Comparison of ENCODE assay signal across 30 cellular contexts in the genomic region with DNA sequence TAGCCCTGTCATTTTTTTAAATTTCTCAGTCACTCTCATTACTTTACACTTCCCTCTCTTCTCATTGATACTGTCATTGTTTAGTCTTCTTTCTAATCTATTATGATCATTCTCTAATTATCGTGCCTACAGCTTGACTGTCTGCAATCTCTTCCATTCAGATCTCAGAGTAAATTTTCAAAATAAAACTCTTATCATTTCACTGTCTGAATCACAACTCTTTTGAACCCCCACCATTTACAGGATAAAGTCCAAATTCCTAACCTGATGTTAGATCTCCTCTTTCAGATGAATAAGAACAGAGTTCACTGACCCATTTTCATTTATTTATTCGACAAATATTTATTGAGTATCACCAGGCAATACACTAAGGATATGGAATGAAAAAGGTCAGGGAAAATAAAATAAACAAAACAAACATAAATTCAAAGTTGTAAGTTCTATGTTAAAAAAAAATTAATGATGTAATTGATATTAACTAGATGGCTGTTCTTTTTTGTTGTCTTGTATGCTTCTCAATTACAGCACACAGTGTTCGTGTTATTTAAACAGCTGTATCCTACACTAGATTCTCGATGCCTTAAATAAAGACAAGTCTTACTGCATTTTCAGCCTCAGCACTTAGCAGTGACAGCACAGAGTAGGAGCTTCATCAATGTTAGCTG.
"Had no signal": no experiment of that assay in that cellular context is flagged by ENCODE, and none has a peak within 500 bp of the region (broad histone marks: within the 10 kb centered on the region; RNA-seq: fewer than 3 reads in every experiment).

No MANE protein-coding gene starts in this region.

- H3K27me3 ChIP-seq: ascending aorta, breast epithelium, cardiac muscle cell, colonic mucosa, gastrocnemius medialis, heart left ventricle had no signal

- ATAC-seq: activated naive CD4-positive, alpha-beta T cell treated with anti-CD3 and anti-CD28 coated beads, Interleukin-2, amount 50 U/mL, for 72 hours; activated T-cell treated with anti-CD3 and anti-CD28 coated beads, Interleukin-2, amount 50 U/mL, for 72 hours; esophagus mucosa; heart left ventricle; T-helper 17 cell; WTC11 had no signal

- H3K4me3 ChIP-seq: ascending aorta, breast epithelium, cardiac muscle cell, colonic mucosa, gastrocnemius medialis, heart left ventricle had no signal

- H3K9me3 ChIP-seq: ascending aorta, breast epithelium, colonic mucosa, gastrocnemius medialis, heart left ventricle had no signal

- H3K4me1 ChIP-seq: ascending aorta, breast epithelium, colonic mucosa, heart left ventricle had no signal

- H3K4me3 Mint-ChIP-seq: activated CD4-positive, alpha-beta memory T cell treated with anti-CD3 and anti-CD28 coated beads, Interleukin-2, amount 10 ng/mL, durations not matched to agents 7 days and 5 days; activated CD4-positive, alpha-beta T cell treated with anti-CD3 and anti-CD28 coated beads, Interleukin-2, amount 10 ng/mL, durations not matched to agents 7 days and 5 days; activated naive CD4-positive, alpha-beta T cell treated with anti-CD3 and anti-CD28 coated beads, Interleukin-2, amount 10 ng/mL, durations not matched to agents 7 days and 5 days; activated naive CD8-positive, alpha-beta T cell treated with anti-CD3 and anti-CD28 coated beads, Interleukin-2, amount 10 ng/mL, durations not matched to agents 7 days and 5 days; activated T-cell treated with anti-CD3 and anti-CD28 coated beads, Interleukin-2, amount 50 U/mL, for 24 hours; activated T-cell treated with anti-CD3 and anti-CD28 coated beads, Interleukin-2, amount 50 U/mL, for 72 hours; brain; T-helper 17 cell; WTC11 had no signal

- H3K27me3 Mint-ChIP-seq: activated CD4-positive, alpha-beta memory T cell treated with anti-CD3 and anti-CD28 coated beads, Interleukin-2, amount 10 ng/mL, durations not matched to agents 7 days and 5 days; activated CD4-positive, alpha-beta T cell treated with anti-CD3 and anti-CD28 coated beads, Interleukin-2, amount 10 ng/mL, durations not matched to agents 7 days and 5 days; activated naive CD4-positive, alpha-beta T cell treated with anti-CD3 and anti-CD28 coated beads, Interleukin-2, amount 10 ng/mL, durations not matched to agents 7 days and 5 days; activated naive CD8-positive, alpha-beta T cell treated with anti-CD3 and anti-CD28 coated beads, Interleukin-2, amount 10 ng/mL, durations not matched to agents 7 days and 5 days; brain; T-helper 17 cell had no signal

- H3K4me1 Mint-ChIP-seq: activated CD4-positive, alpha-beta memory T cell treated with anti-CD3 and anti-CD28 coated beads, Interleukin-2, amount 10 ng/mL, durations not matched to agents 7 days and 5 days; activated CD4-positive, alpha-beta T cell treated with anti-CD3 and anti-CD28 coated beads, Interleukin-2, amount 10 ng/mL, durations not matched to agents 7 days and 5 days; activated naive CD4-positive, alpha-beta T cell treated with anti-CD3 and anti-CD28 coated beads, Interleukin-2, amount 10 ng/mL, durations not matched to agents 7 days and 5 days; activated naive CD8-positive, alpha-beta T cell treated with anti-CD3 and anti-CD28 coated beads, Interleukin-2, amount 10 ng/mL, durations not matched to agents 7 days and 5 days; T-helper 17 cell; WTC11 had no signal

- H3K27ac ChIP-seq: ascending aorta, breast epithelium, cardiac muscle cell, colonic mucosa, gastrocnemius medialis, heart left ventricle had no signal

- H3K27ac Mint-ChIP-seq: activated CD4-positive, alpha-beta memory T cell treated with anti-CD3 and anti-CD28 coated beads, Interleukin-2, amount 10 ng/mL, durations not matched to agents 7 days and 5 days; activated CD4-positive, alpha-beta T cell treated with anti-CD3 and anti-CD28 coated beads, Interleukin-2, amount 10 ng/mL, durations not matched to agents 7 days and 5 days; activated naive CD4-positive, alpha-beta T cell treated with anti-CD3 and anti-CD28 coated beads, Interleukin-2, amount 10 ng/mL, durations not matched to agents 7 days and 5 days; activated naive CD4-positive, alpha-beta T cell treated with anti-CD3 and anti-CD28 coated beads, Interleukin-2, amount 50 U/mL, for 72 hours; activated naive CD8-positive, alpha-beta T cell treated with anti-CD3 and anti-CD28 coated beads, Interleukin-2, amount 10 ng/mL, durations not matched to agents 7 days and 5 days; activated T-cell treated with anti-CD3 and anti-CD28 coated beads, Interleukin-2, amount 50 U/mL, for 24 hours; activated T-cell treated with anti-CD3 and anti-CD28 coated beads, Interleukin-2, amount 50 U/mL, for 72 hours; brain; T-helper 17 cell; WTC11 had no signal

- H3K36me3 Mint-ChIP-seq: activated naive CD4-positive, alpha-beta T cell treated with anti-CD3 and anti-CD28 coated beads, Interleukin-2, amount 10 ng/mL, durations not matched to agents 7 days and 5 days; activated naive CD4-positive, alpha-beta T cell treated with anti-CD3 and anti-CD28 coated beads, Interleukin-2, amount 50 U/mL, for 72 hours; activated naive CD8-positive, alpha-beta T cell treated with anti-CD3 and anti-CD28 coated beads, Interleukin-2, amount 10 ng/mL, durations not matched to agents 7 days and 5 days; brain had no signal

- DNase-seq: activated CD4-positive, alpha-beta memory T cell treated with anti-CD3 and anti-CD28 coated beads, Interleukin-2, amount 10 ng/mL, durations not matched to agents 7 days and 5 days; activated CD4-positive, alpha-beta T cell treated with anti-CD3 and anti-CD28 coated beads for 1 hour; activated CD4-positive, alpha-beta T cell treated with anti-CD3 and anti-CD28 coated beads for 4 hours; activated CD4-positive, alpha-beta T cell treated with anti-CD3 and anti-CD28 coated beads, Interleukin-2, amount 10 ng/mL, durations not matched to agents 7 days and 5 days; activated CD4-positive, alpha-beta T cell treated with anti-CD3 and anti-CD28 coated beads, Interleukin-2, amount 50 U/mL, for 4 hours; activated CD8-positive, alpha-beta memory T cell treated with anti-CD3 and anti-CD28 coated beads, Interleukin-2, amount 50 U/mL, for 48 hours; activated gamma-delta T cell; activated naive CD4-positive, alpha-beta T cell; activated naive CD4-positive, alpha-beta T cell treated with anti-CD3 and anti-CD28 coated beads, Interleukin-2, amount 10 ng/mL, durations not matched to agents 7 days and 5 days; activated naive CD8-positive, alpha-beta T cell treated with anti-CD3 and anti-CD28 coated beads, Interleukin-2, amount 10 ng/mL, durations not matched to agents 7 days and 5 days; activated T-cell treated with anti-CD3 and anti-CD28 coated beads for 4 hours; activated T-cell treated with anti-CD3 and anti-CD28 coated beads, Interleukin-2, amount 50 U/mL, for 24 hours; activated T-cell treated with anti-CD3 and anti-CD28 coated beads, Interleukin-2, amount 50 U/mL, for 72 hours; central memory CD4-positive, alpha-beta T cell; cerebellar nuclear complex; colonic mucosa; effector CD8-positive, alpha-beta T cell; foreskin fibroblast; gastrocnemius medialis; glutamatergic neuron; heart left ventricle; T-helper 1 cell; T-helper 17 cell had no signal

- H3K36me3 ChIP-seq: ascending aorta, breast epithelium, cardiac muscle cell, colonic mucosa, gastrocnemius medialis, heart left ventricle had no signal

- H3K9me3 Mint-ChIP-seq: activated CD4-positive, alpha-beta memory T cell treated with anti-CD3 and anti-CD28 coated beads, Interleukin-2, amount 10 ng/mL, durations not matched to agents 7 days and 5 days; activated CD4-positive, alpha-beta T cell treated with anti-CD3 and anti-CD28 coated beads, Interleukin-2, amount 10 ng/mL, durations not matched to agents 7 days and 5 days; activated naive CD4-positive, alpha-beta T cell treated with anti-CD3 and anti-CD28 coated beads, Interleukin-2, amount 10 ng/mL, durations not matched to agents 7 days and 5 days; activated naive CD4-positive, alpha-beta T cell treated with anti-CD3 and anti-CD28 coated beads, Interleukin-2, amount 50 U/mL, for 72 hours; activated naive CD8-positive, alpha-beta T cell treated with anti-CD3 and anti-CD28 coated beads, Interleukin-2, amount 10 ng/mL, durations not matched to agents 7 days and 5 days; activated T-cell treated with anti-CD3 and anti-CD28 coated beads, Interleukin-2, amount 50 U/mL, for 24 hours; activated T-cell treated with anti-CD3 and anti-CD28 coated beads, Interleukin-2, amount 50 U/mL, for 72 hours; brain had no signal
